Comparison of ENCODE assay signal across 19 cellular contexts in genomic region chr2:62760555-62760954, GRCh38. TPM values are rescaled to one million over a fixed set of nuclear protein-coding genes. Genes with fewer than 3 reads are reported as not detected.
DNase-seq lines count a peak whose midpoint lies in the region; ATAC-seq and FAIRE-seq lines count a peak whose summit lies in the region.
"Had no signal": no experiment of that assay in that cellular context is flagged by ENCODE, and none has a peak within 500 bp of the region (broad histone marks: within the 10 kb centered on the region; RNA-seq: fewer than 3 reads in every experiment).

No MANE protein-coding gene starts in this region.

- H3K18ac ChIP-seq in mesenchymal stem cell (ENCODE audit: low read depth in 1 of 2, low read length in 2 of 2), result no peak overlapping the region

- H3K4me2 ChIP-seq in mesenchymal stem cell (ENCODE audit: low read length, poor library complexity, severe bottlenecking), result no peak overlapping the region

- peak; percentile 68 for DNase-seq in EH (ENCODE audit: low read depth)
- DNase-seq in RCC 7860 (ENCODE audit: low spot score), result peak; percentile 57
- no peak for DNase-seq in epithelial cell of prostate (ENCODE audit: low read depth, low spot score)
- DNase-seq in mesenchymal stem cell, result peak; percentile 39
- DNase-seq in T-helper 9 cell, result no peak
- DNase-seq: activated CD4-positive, alpha-beta T cell treated with anti-CD3 and anti-CD28 coated beads for 36 hours; activated T-cell treated with anti-CD3 and anti-CD28 coated beads, Interleukin-2, amount 50 U/mL, for 1 hour; BE2C; dermis blood vessel endothelial cell; DMS153; kidney; NCI-H1092 treated with DMSO at 0.1 percent for 48 hours; NCI-H510A; psoas muscle had no signal

- H3K9ac ChIP-seq in mesenchymal stem cell (ENCODE audit: low read length), result peak overlapping the region; percentile 39

- peaks cover 19% of the 10 kb centered on the region for H3K79me1 ChIP-seq in mesenchymal stem cell (replicated peaks; ENCODE audit: low read length, poor library complexity, severe bottlenecking)

- H3K4me1 ChIP-seq in mesenchymal stem cell (ENCODE audit: control insufficient read depth, insufficient read depth, low read depth, low read length), result no peaks in the 10 kb centered on the region

- H2BK12ac ChIP-seq in mesenchymal stem cell (ENCODE audit: low read length in 2 of 2), result peak overlapping the region in 1 of 2 experiments; percentile 19

- peak; percentile 83 for FAIRE-seq in RCC 7860 (lab: Jason Lieb, UNC)
- FAIRE-seq: kidney had no signal

- no peak overlapping the region for H3K4ac ChIP-seq in mesenchymal stem cell (ENCODE audit: low read depth in 1 of 2, low read length in 2 of 2)

- no peak overlapping the region for H2BK120ac ChIP-seq in mesenchymal stem cell (ENCODE audit: low read depth, low read length)

- no peak overlapping the region for H4K8ac ChIP-seq in mesenchymal stem cell (ENCODE audit: low read length)

- no peaks in the 10 kb centered on the region for H3K27me3 ChIP-seq in mesenchymal stem cell (ENCODE audit: control insufficient read depth in 1 of 2, insufficient read depth in 1 of 2, low read length in 2 of 2)
- H3K27me3 ChIP-seq: adrenal gland, BE2C, gastroesophageal sphincter had no signal

- no peak overlapping the region for H2AFZ ChIP-seq in mesenchymal stem cell (ENCODE audit: low read depth, low read length)

- H2AK5ac ChIP-seq in mesenchymal stem cell (ENCODE audit: low read length, severe bottlenecking), result no peak overlapping the region

- H3K14ac ChIP-seq in mesenchymal stem cell (ENCODE audit: low read length in 2 of 2), result no peak overlapping the region

- WGBS in mesenchymal stem cell, result no CpG with 5 or more reads among the region's 2 CpGs

- H2BK5ac ChIP-seq in mesenchymal stem cell (ENCODE audit: low read depth, low read length, poor library complexity, severe bottlenecking), result no peak overlapping the region

- no peaks in the 10 kb centered on the region for H3K9me3 ChIP-seq in mesenchymal stem cell (ENCODE audit: control insufficient read depth, low read length)
- H3K9me3 ChIP-seq: adrenal gland, BE2C, gastroesophageal sphincter, psoas muscle had no signal

- no peak overlapping the region for H2BK15ac ChIP-seq in mesenchymal stem cell (ENCODE audit: low read depth, poor library complexity, severe bottlenecking)

- H3K4me3 ChIP-seq in mesenchymal stem cell (ENCODE audit: insufficient read depth in 1 of 2, low read depth in 1 of 2, low read length in 2 of 2), result no peak overlapping the region
- H3K4me3 ChIP-seq: adrenal gland, gastroesophageal sphincter, psoas muscle had no signal

- ATAC-seq in GM21390 (IDR thresholded peaks at IDR 0.05; ENCODE audit: unreplicated experiment) (no peak), GM21423 (IDR thresholded peaks at IDR 0.05; ENCODE audit: unreplicated experiment) (no peak), HG03354 (IDR thresholded peaks at IDR 0.05; ENCODE audit: poor library complexity, severe bottlenecking, unreplicated experiment) (no peak)
- ATAC-seq: activated CD4-positive, alpha-beta T cell treated with anti-CD3 and anti-CD28 coated beads for 36 hours; gastroesophageal sphincter; psoas muscle had no signal

- no peak overlapping the region for H3K23ac ChIP-seq in mesenchymal stem cell (ENCODE audit: low read length in 2 of 2)

- H3K36me3 ChIP-seq in mesenchymal stem cell (ENCODE audit: control insufficient read depth in 1 of 2, insufficient read depth in 2 of 2, low read depth in 1 of 2, low read length in 2 of 2), result peaks cover 0 to 9% of the 10 kb centered on the region in 2 experiments
- H3K36me3 ChIP-seq: adrenal gland, BE2C, gastroesophageal sphincter had no signal

- H3K27ac ChIP-seq in epithelial cell of prostate (peak overlapping the region; percentile 31), mesenchymal stem cell (ENCODE audit: low read length, poor library complexity, severe bottlenecking) (no peak overlapping the region)
- H3K27ac ChIP-seq: adrenal gland, gastroesophageal sphincter, psoas muscle had no signal

- no peak overlapping the region for H4K91ac ChIP-seq in mesenchymal stem cell (ENCODE audit: low read length)

RNA-seq across cellular contexts. Expression of gene EHBP1, which starts 55.0 kb away (rescaled TPM):
- polyA plus RNA-seq in mesenchymal stem cell (2013, experiment 1 of 2), result 26.8 TPM
- polyA plus RNA-seq in mesenchymal stem cell (2013, experiment 2 of 2), result 26.1 TPM

Comparison
In these comparisons a context has a peak if more than half of its experiments do, and no peak if none do; other contexts are left out.
1. DNase-seq: peak in EH (single experiment), RCC 7860 (single experiment) and mesenchymal stem cell (single experiment); none in epithelial cell of prostate (single experiment) and T-helper 9 cell (single experiment).